Comparison of ENCODE assay signal across 14 cellular contexts in the genomic region with DNA sequence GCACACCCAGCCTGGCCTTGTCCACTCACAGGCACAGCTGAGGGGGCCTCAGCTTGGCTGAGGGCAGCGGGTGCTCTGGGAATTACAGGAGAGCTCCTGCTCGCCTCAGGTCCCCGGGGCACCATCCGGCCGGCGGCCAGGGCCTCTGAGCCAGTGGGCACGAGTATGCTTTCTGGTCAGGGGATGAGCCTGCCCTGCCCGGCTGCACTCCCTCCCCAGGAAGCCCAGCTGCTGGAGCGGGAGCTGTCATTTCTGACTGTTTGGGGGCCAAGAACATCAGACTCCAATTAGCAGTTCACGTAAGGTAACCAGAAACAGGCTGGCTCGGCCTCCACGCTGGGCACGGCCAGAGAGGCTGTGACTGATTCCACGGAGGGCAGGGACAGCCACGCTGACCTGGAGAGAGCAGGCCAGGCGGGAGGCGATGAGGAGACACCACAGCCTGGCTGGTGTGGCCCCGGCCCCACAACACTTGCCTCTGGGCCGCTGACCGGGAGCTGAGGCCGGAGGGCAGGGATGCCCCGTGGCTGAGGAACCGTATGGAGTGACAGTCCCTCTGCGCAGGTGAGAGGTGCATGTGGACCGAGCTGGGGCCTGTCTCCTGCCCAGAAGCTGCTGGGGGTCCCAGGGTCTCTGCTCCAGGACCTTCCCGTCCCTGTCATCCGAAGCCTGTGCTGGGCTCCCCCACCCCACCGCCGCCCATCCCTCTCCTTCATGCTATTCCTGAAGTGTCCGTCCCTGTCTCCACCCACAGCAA. TPM values are rescaled to one million over a fixed set of nuclear protein-coding genes. Genes with fewer than 3 reads are reported as not detected.
DNase-seq lines count a peak whose midpoint lies in the region; ATAC-seq and TF ChIP-seq lines count a peak whose summit lies in the region.
"Had no signal": no experiment of that assay in that cellular context is flagged by ENCODE, and none has a peak within 500 bp of the region (broad histone marks: within the 10 kb centered on the region; RNA-seq: fewer than 3 reads in every experiment).

No MANE protein-coding gene starts in this region.

- peaks cover 5% of the 10 kb centered on the region for H3K27me3 Mint-ChIP-seq in nephron progenitor cell (ENCODE audit: low read depth, poor library complexity)
- H3K27me3 Mint-ChIP-seq in Calu3 (ENCODE audit: unreplicated experiment), result no peaks in the 10 kb centered on the region

- DNase-seq in GM10248 (ENCODE audit: extremely low spot score) (peak; percentile 12), colonic mucosa (no peak), left colon (peak; percentile 8 to 28), nephron progenitor cell (no peak), Calu3 (no peak)
- no peak for DNase-seq in activated CD4-positive, alpha-beta T cell treated with anti-CD3 and anti-CD28 coated beads, Interleukin-2, amount 50 U/mL, for 48 hours
- DNase-seq: foreskin keratinocyte; NCI-H146; NCI-H748 treated with DMSO at 0.1 percent for 48 hours; SHP77 treated with DMSO at 0.1 percent for 48 hours; stimulated activated CD4-positive, alpha-beta T cell treated with anti-CD3 and anti-CD28 coated beads, Interleukin-1b, Interleukin-23, amount 100 ng/mL, for 48 hours had no signal

- CTCF ChIA-PET in GM10248 (lab: Yijun Ruan, JAX) (interaction anchor here (0.8 to 2.0 kb wide), 3 partner anchors 15 to 154 kb away, joined by 3 to 5 read pairs (median 3); partner anchors contain the start of gene CEBPG), Calu3 (lab: Charles Lee) (interaction anchor here (0.7 to 0.8 kb wide), 2 partner anchors 13 to 165 kb away, joined by 3 read pairs; no protein-coding TSS in a partner anchor)

- H3K36me3 Mint-ChIP-seq in nephron progenitor cell (ENCODE audit: low read depth) (peaks cover 1% of the 10 kb centered on the region), Calu3 (ENCODE audit: insufficient read depth, unreplicated experiment) (peaks cover 23% of the 10 kb centered on the region)

- no peaks in the 10 kb centered on the region for H3K36me3 ChIP-seq in colonic mucosa

- no peak for TF ChIP-seq CTCF in GM10248 (IDR thresholded peaks at IDR 0.05; ENCODE audit: control extremely low read depth, extremely low read depth, low read depth, missing control alignments)
- no peak for TF ChIP-seq CTCF in colonic mucosa (IDR thresholded peaks at IDR 0.05)
- TF ChIP-seq CTCF in nephron progenitor cell (IDR thresholded peaks at IDR 0.05), result no peak
- TF ChIP-seq CTCF in Calu3 (IDR thresholded peaks at IDR 0.05; ENCODE audit: unreplicated experiment), result no peak

- H3K27me3 ChIP-seq in colonic mucosa, result no peaks in the 10 kb centered on the region
- H3K27me3 ChIP-seq: foreskin keratinocyte had no signal

- H3K9me3 Mint-ChIP-seq in nephron progenitor cell, result no peaks in the 10 kb centered on the region
- H3K9me3 Mint-ChIP-seq in Calu3 (ENCODE audit: low read depth, unreplicated experiment), result no peaks in the 10 kb centered on the region

- intact Hi-C loops in colonic mucosa (cut with DNase I), result no loop called here
- intact Hi-C loops in left colon (cut with DNase I, micrococcal nuclease), result no loop called here
- intact Hi-C loops in Calu3 (cut with micrococcal nuclease; ENCODE audit: unreplicated experiment), result no loop called here

- BruUV-seq in Calu3 (replicated peaks; lab: Mats Ljungman, UMichigan), result no TSS peak

- no peak overlapping the region for H3K4me3 Mint-ChIP-seq in nephron progenitor cell
- H3K4me3 Mint-ChIP-seq in Calu3 (ENCODE audit: low read depth, unreplicated experiment), result no peak overlapping the region

- peaks cover 26% of the 10 kb centered on the region for H3K4me1 ChIP-seq in colonic mucosa
- H3K4me1 ChIP-seq: foreskin keratinocyte had no signal

- peak overlapping the region; percentile 67 for H3K27ac ChIP-seq in colonic mucosa
- peak overlapping the region in 19 of 21 experiments; percentile 11 to 88 (median 78) for H3K27ac ChIP-seq in skin epidermis
- H3K27ac ChIP-seq: foreskin keratinocyte, KMS-11 had no signal

- no peak for ATAC-seq in left colon
- no peak for ATAC-seq in HG03139 (IDR thresholded peaks at IDR 0.05; ENCODE audit: unreplicated experiment)
- ATAC-seq: foreskin keratinocyte had no signal

- no peak overlapping the region for H3K4me3 ChIP-seq in colonic mucosa
- H3K4me3 ChIP-seq in skin epidermis, result no peak overlapping the region

- H3K27ac Mint-ChIP-seq in nephron progenitor cell, result no peak overlapping the region
- H3K27ac Mint-ChIP-seq in Calu3 (ENCODE audit: unreplicated experiment), result no peak overlapping the region

- POLR2A ChIA-PET in GM10248 (lab: Yijun Ruan, JAX), result no interaction called here

- peak overlapping the region in 1 of 2 donors; percentile 34 for H3K9ac ChIP-seq in colonic mucosa (ENCODE audit: low read depth in 2 of 2, low read length in 2 of 2)
- H3K9ac ChIP-seq: KMS-11 had no signal

- H3K4me1 Mint-ChIP-seq in nephron progenitor cell, result peaks cover 12% of the 10 kb centered on the region
- no peaks in the 10 kb centered on the region for H3K4me1 Mint-ChIP-seq in Calu3 (ENCODE audit: low read depth, unreplicated experiment)

- no peaks in the 10 kb centered on the region for H3K9me3 ChIP-seq in colonic mucosa

RNA-seq across cellular contexts. Expression of gene CEBPG, which starts 15.5 kb away (rescaled TPM):
- total RNA-seq in colonic mucosa (10 to 100 TPM; 62.1 to 72.3 TPM), left colon (10 to 100 TPM; 70.1 to 73.2 TPM), Calu3 (2022) (38.3 and 39.5 TPM in 2 replicates)

Comparison
In these comparisons a context has a peak if more than half of its experiments do, and no peak if none do; other contexts are left out.
1. DNase-seq: peak in GM10248 (single experiment) and left colon (2 of 2); none in colonic mucosa (single experiment), nephron progenitor cell (single experiment), activated CD4-positive, alpha-beta T cell treated with anti-CD3 and anti-CD28 coated beads, Interleukin-2, amount 50 U/mL, for 48 hours (0 of 2) and Calu3 (single experiment).